In genomic region chr22:29314537-29315285, GRCh38 we compare ENCODE assay signal across 8 cellular contexts. TPM values are rescaled to one million over a fixed set of nuclear protein-coding genes. Genes with fewer than 3 reads are reported as not detected.
DNase-seq lines count a peak whose midpoint lies in the region; ATAC-seq and TF ChIP-seq lines count a peak whose summit lies in the region.

No MANE protein-coding gene starts in this region.

- no peak for TF ChIP-seq POLR2A in lower leg skin (IDR thresholded peaks at IDR 0.05)

- no peaks in the 10 kb centered on the region for H3K36me3 Mint-ChIP-seq in activated naive CD4-positive, alpha-beta T cell treated with anti-CD3 and anti-CD28 coated beads, Interleukin-2, amount 50 U/mL, for 24 hours
- H3K36me3 Mint-ChIP-seq in activated T-helper 17 cell treated with anti-CD3 and anti-CD28 coated beads, Interleukin-2, amount 50 U/mL, for 72 hours (ENCODE audit: low read depth): peaks cover 12% of the 10 kb centered on the region

- peaks cover 3 to 54% (median 50%) of the 10 kb centered on the region in 4 donors for H3K4me1 ChIP-seq in tibial artery

- no peak for DNase-seq in activated naive CD4-positive, alpha-beta T cell treated with Interleukin-2 at 50 U/mL for 16 hours
- DNase-seq in lower leg skin (ENCODE audit: low spot score in 2 of 2) (no peak), tibial artery (peak in 1 of 2 donors; percentile 64), superior temporal gyrus (ENCODE audit: extremely low spot score) (no peak), T-helper 9 cell (no peak)

- WGBS in lower leg skin, 2 donors: 2 to 11% methylated on average over 8 to 53 of the region's 69 CpGs

- peaks cover 29% of the 10 kb centered on the region for H3K27me3 Mint-ChIP-seq in activated naive CD4-positive, alpha-beta T cell treated with anti-CD3 and anti-CD28 coated beads, Interleukin-2, amount 50 U/mL, for 24 hours
- peaks cover 34% of the 10 kb centered on the region for H3K27me3 Mint-ChIP-seq in activated T-helper 17 cell treated with anti-CD3 and anti-CD28 coated beads, Interleukin-2, amount 50 U/mL, for 72 hours

- ATAC-seq in activated T-helper 17 cell treated with anti-CD3 and anti-CD28 coated beads, Interleukin-2, amount 50 U/mL, for 72 hours (replicated peaks): no peak
- no peak for ATAC-seq in GM18861 (IDR thresholded peaks at IDR 0.05; ENCODE audit: unreplicated experiment)

- H3K4me3 Mint-ChIP-seq in activated naive CD4-positive, alpha-beta T cell treated with anti-CD3 and anti-CD28 coated beads, Interleukin-2, amount 50 U/mL, for 24 hours: peak overlapping the region; percentile 55
- peak overlapping the region; percentile 43 for H3K4me3 Mint-ChIP-seq in activated T-helper 17 cell treated with anti-CD3 and anti-CD28 coated beads, Interleukin-2, amount 50 U/mL, for 72 hours

- H3K27me3 ChIP-seq in tibial artery: peaks cover 0 to 37% of the 10 kb centered on the region in 2 donors

- no peaks in the 10 kb centered on the region for H3K9me3 Mint-ChIP-seq in activated naive CD4-positive, alpha-beta T cell treated with anti-CD3 and anti-CD28 coated beads, Interleukin-2, amount 50 U/mL, for 24 hours
- H3K9me3 Mint-ChIP-seq in activated T-helper 17 cell treated with anti-CD3 and anti-CD28 coated beads, Interleukin-2, amount 50 U/mL, for 72 hours: no peaks in the 10 kb centered on the region

- H3K36me3 ChIP-seq in tibial artery: no peaks in the 10 kb centered on the region

- no peaks in the 10 kb centered on the region for H3K9me3 ChIP-seq in tibial artery

- no peak for TF ChIP-seq CTCF in lower leg skin (IDR thresholded peaks at IDR 0.05)
- TF ChIP-seq CTCF in tibial artery (IDR thresholded peaks at IDR 0.05): no peak

- intact Hi-C loops in lower leg skin (cut with DNase I; ENCODE audit: low total_unique reads): no loop called here
- intact Hi-C loops in tibial artery (cut with DNase I; ENCODE audit: low total_unique reads): no loop called here

- H3K27ac Mint-ChIP-seq in activated naive CD4-positive, alpha-beta T cell treated with anti-CD3 and anti-CD28 coated beads, Interleukin-2, amount 50 U/mL, for 24 hours: no peak overlapping the region
- H3K27ac Mint-ChIP-seq in activated T-helper 17 cell treated with anti-CD3 and anti-CD28 coated beads, Interleukin-2, amount 50 U/mL, for 72 hours: no peak overlapping the region

- no peak overlapping the region for H3K27ac ChIP-seq in tibial artery

- peak overlapping the region; percentile 32 for H3K4me3 ChIP-seq in lower leg skin (ENCODE audit: low read depth, poor library complexity, severe bottlenecking)
- peak overlapping the region; percentile 8 to 48 for H3K4me3 ChIP-seq in tibial artery

- peaks cover 24% of the 10 kb centered on the region for H3K4me1 Mint-ChIP-seq in activated naive CD4-positive, alpha-beta T cell treated with anti-CD3 and anti-CD28 coated beads, Interleukin-2, amount 50 U/mL, for 24 hours
- H3K4me1 Mint-ChIP-seq in activated T-helper 17 cell treated with anti-CD3 and anti-CD28 coated beads, Interleukin-2, amount 50 U/mL, for 72 hours: peaks cover 10% of the 10 kb centered on the region

RNA-seq across cellular contexts. Expression of gene RASL10A, which starts 0.8 kb away (rescaled TPM):
- under 1 TPM; 0.58 to 0.61 TPM for total RNA-seq in activated T-helper 17 cell treated with anti-CD3 and anti-CD28 coated beads, Interleukin-2, amount 50 U/mL, for 72 hours
- total RNA-seq in lower leg skin: 1 to 10 TPM in 2 of 4 donors, under 1 TPM in 2; 0.17 to 2.9 (median 0.80) TPM

RNA-seq across cellular contexts. Expression of gene GAS2L1, which starts 8.3 kb away (rescaled TPM):
- total RNA-seq in activated T-helper 17 cell treated with anti-CD3 and anti-CD28 coated beads, Interleukin-2, amount 50 U/mL, for 72 hours: 1 to 10 TPM; 1.9 to 2.9 TPM
- total RNA-seq in lower leg skin: 10 to 100 TPM; 58.0 to 75.0 (median 67.8) TPM

RNA-seq across cellular contexts. Expression of gene EWSR1, which starts 46.6 kb away (rescaled TPM):
- total RNA-seq in activated T-helper 17 cell treated with anti-CD3 and anti-CD28 coated beads, Interleukin-2, amount 50 U/mL, for 72 hours: 100 to 1,000 TPM; 231 to 319 TPM
- 100 to 1,000 TPM; 128 to 169 (median 149) TPM for total RNA-seq in lower leg skin

RNA-seq across cellular contexts. Expression of gene RHBDD3, which starts 46.9 kb away (rescaled TPM):
- total RNA-seq in activated T-helper 17 cell treated with anti-CD3 and anti-CD28 coated beads, Interleukin-2, amount 50 U/mL, for 72 hours: 10 to 100 TPM; 19.2 to 36.8 TPM
- total RNA-seq in lower leg skin: 10 to 100 TPM in 3 of 4 donors, 1 to 10 TPM in 1; 8.9 to 24.1 (median 20.5) TPM

Comparison
In these comparisons a context has a peak if more than half of its experiments do, and no peak if none do; other contexts are left out.
1. RNA of gene GAS2L1, which starts 8.3 kb away (total RNA-seq): 58.0 to 75.0 TPM in lower leg skin; 1.9 to 2.9 TPM in activated T-helper 17 cell treated with anti-CD3 and anti-CD28 coated beads, Interleukin-2, amount 50 U/mL, for 72 hours; every median in the first group is over 10 times any median in the second.